ENCODE assay signal across 21 cellular contexts in the genomic region with DNA sequence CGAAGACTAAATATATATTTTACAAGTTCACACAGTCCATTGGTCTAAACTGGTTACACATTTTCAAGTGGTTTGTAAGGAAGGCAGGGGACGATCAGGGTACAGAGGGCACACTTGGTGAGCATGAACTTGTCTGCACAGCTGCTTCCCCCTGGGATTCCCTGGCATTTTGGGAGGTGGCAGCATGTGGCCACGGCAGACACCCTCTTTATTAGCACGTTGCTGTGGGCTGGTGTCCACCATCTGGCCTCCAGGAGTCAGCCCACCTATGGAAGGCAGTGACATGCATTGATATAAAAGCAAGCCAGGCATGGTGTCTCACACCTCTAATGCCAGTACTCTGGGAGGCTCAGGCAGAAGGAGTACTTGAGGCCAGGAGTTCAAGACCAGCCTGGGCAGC.
DNase-seq lines count a peak whose midpoint lies in the region; ATAC-seq and TF ChIP-seq lines count a peak whose summit lies in the region.
"Had no signal": no experiment of that assay in that cellular context is flagged by ENCODE, and none has a peak within 500 bp of the region (broad histone marks: within the 10 kb centered on the region; RNA-seq: fewer than 3 reads in every experiment).

No MANE protein-coding gene starts in this region.

- no peaks in the 10 kb centered on the region for H3K9me3 Mint-ChIP-seq in type B pancreatic cell
- H3K9me3 Mint-ChIP-seq: HFFc6 had no signal

- no peak overlapping the region for H3K4me3 Mint-ChIP-seq in type B pancreatic cell
- H3K4me3 Mint-ChIP-seq: HFFc6 had no signal

- H3K36me3 Mint-ChIP-seq in type B pancreatic cell = peaks cover 6% of the 10 kb centered on the region

- H3K4me3 ChIP-seq in esophagus muscularis mucosa (no peak overlapping the region), psoas muscle (no peak overlapping the region)
- H3K4me3 ChIP-seq: GM23248, HAP-1 had no signal

- no peak for TF ChIP-seq CTCF in esophagus muscularis mucosa (IDR thresholded peaks at IDR 0.05)
- TF ChIP-seq CTCF in psoas muscle (IDR thresholded peaks at IDR 0.05) = no peak
- no peak for TF ChIP-seq CTCF in type B pancreatic cell (conservative IDR thresholded peaks at IDR 0.05)

- 100% methylated on average over 2 of the region's 4 CpGs for WGBS in esophagus muscularis mucosa
- 34 to 73% (median 37%) methylated on average over 4 of the region's 4 CpGs for WGBS in psoas muscle, 3 donors

- TF ChIP-seq POLR2A in esophagus muscularis mucosa (IDR thresholded peaks at IDR 0.05; ENCODE audit: low read depth) = no peak

- ATAC-seq in psoas muscle = no peak
- no peak for ATAC-seq in HG03039 (IDR thresholded peaks at IDR 0.05; ENCODE audit: unreplicated experiment)
- ATAC-seq: HepG2 had no signal

- intact Hi-C loops in esophagus muscularis mucosa (cut with DNase I) = no loop called here
- intact Hi-C loops in psoas muscle (cut with DNase I) = no loop called here

- no peak for TF ChIP-seq EP300 in esophagus muscularis mucosa (IDR thresholded peaks at IDR 0.05)

- H3K36me3 ChIP-seq in esophagus muscularis mucosa = peaks cover 0 to 17% (median 9%) of the 10 kb centered on the region in 4 donors
- H3K36me3 ChIP-seq in psoas muscle (ENCODE audit: insufficient read depth in 1 of 2, low read depth in 1 of 2) = peaks cover 9 to 83% of the 10 kb centered on the region in 2 donors
- H3K36me3 ChIP-seq: HAP-1 had no signal

- H3K27ac ChIP-seq in esophagus muscularis mucosa (replicated peaks in 1 of 4) = no peak overlapping the region
- peak overlapping the region; percentile 60 for H3K27ac ChIP-seq in psoas muscle
- H3K27ac ChIP-seq: 22Rv1, GM23248 had no signal

- H3K4me1 Mint-ChIP-seq in type B pancreatic cell (ENCODE audit: unreplicated experiment) = no peaks in the 10 kb centered on the region

- H3K27ac Mint-ChIP-seq in type B pancreatic cell = no peak overlapping the region
- H3K27ac Mint-ChIP-seq: HFFc6 had no signal

- H3K4me1 ChIP-seq in esophagus muscularis mucosa (no peaks in the 10 kb centered on the region), psoas muscle (peaks cover 39% of the 10 kb centered on the region)

- peak; percentile 27 for DNase-seq in DMS 273 (lab: John Stamatoyannopoulos, UW; ENCODE audit: unreplicated experiment)
- no peak for DNase-seq in DMS 273 treated with DMSO at 0.1 percent for 48 hours (lab: John Stamatoyannopoulos, UW)
- DNase-seq in esophagus muscularis mucosa (ENCODE audit: extremely low spot score) = peak; percentile 53
- no peak for DNase-seq in psoas muscle
- peak; percentile 50 for DNase-seq in type B pancreatic cell (ENCODE audit: extremely low spot score, unreplicated experiment)
- no peak for DNase-seq in central memory CD4-positive, alpha-beta T cell
- DNase-seq in NCI-H82 treated with DMSO at 0.1 percent for 48 hours (lab: John Stamatoyannopoulos, UW; ENCODE audit: unreplicated experiment) = no peak
- DNase-seq: DMS53, GM23248, HFFc6, NCI-H1092, NCI-H1417 treated with DMSO at 0.1 percent for 48 hours, NCI-H1694 treated with DMSO at 0.1 percent for 48 hours, NCI-H2081, NCI-H2227 treated with DMSO at 0.1 percent for 48 hours, NCI-H748 treated with DMSO at 0.1 percent for 48 hours, SK-N-SH had no signal

- H3K27me3 Mint-ChIP-seq in type B pancreatic cell = no peaks in the 10 kb centered on the region

- H3K9me3 ChIP-seq in esophagus muscularis mucosa (peaks cover 0 to 7% (median 1%) of the 10 kb centered on the region in 4 donors), psoas muscle (no peaks in the 10 kb centered on the region)

- H3K27me3 ChIP-seq in esophagus muscularis mucosa (no peaks in the 10 kb centered on the region), psoas muscle (ENCODE audit: insufficient read depth in 3 of 3, low read length in 2 of 3) (no peaks in the 10 kb centered on the region)

Comparison
In these comparisons a context has a peak if more than half of its experiments do, and no peak if none do; other contexts are left out.
1. DNase-seq: peak in DMS 273 (single experiment), esophagus muscularis mucosa (single experiment) and type B pancreatic cell (single experiment); none in DMS 273 treated with DMSO at 0.1 percent for 48 hours (single experiment), psoas muscle (0 of 2), central memory CD4-positive, alpha-beta T cell (single experiment) and NCI-H82 treated with DMSO at 0.1 percent for 48 hours (single experiment).